ENCODE assay signal across 1 cellular context in genomic region chr3:50599716-50600118, GRCh38.
TF ChIP-seq lines count a peak whose summit lies in the region.

No MANE protein-coding gene starts in this region.

TF ChIP-seq in SK-N-SH, 30 proteins besides CTCF, POLR2A, EP300 and RAD21 (continued from another document):
- TF ChIP-seq REST (IDR thresholded peaks at IDR 0.05; ENCODE audit: low read depth, low read length) (no peak), TEAD4 (IDR thresholded peaks at IDR 0.05; ENCODE audit: borderline replicate concordance, insufficient read depth) (no peak), YY1 (IDR thresholded peaks at IDR 0.05; ENCODE audit: low read depth) (no peak)
